Comparison of ENCODE assay signal across 1 cellular context in the genomic region with DNA sequence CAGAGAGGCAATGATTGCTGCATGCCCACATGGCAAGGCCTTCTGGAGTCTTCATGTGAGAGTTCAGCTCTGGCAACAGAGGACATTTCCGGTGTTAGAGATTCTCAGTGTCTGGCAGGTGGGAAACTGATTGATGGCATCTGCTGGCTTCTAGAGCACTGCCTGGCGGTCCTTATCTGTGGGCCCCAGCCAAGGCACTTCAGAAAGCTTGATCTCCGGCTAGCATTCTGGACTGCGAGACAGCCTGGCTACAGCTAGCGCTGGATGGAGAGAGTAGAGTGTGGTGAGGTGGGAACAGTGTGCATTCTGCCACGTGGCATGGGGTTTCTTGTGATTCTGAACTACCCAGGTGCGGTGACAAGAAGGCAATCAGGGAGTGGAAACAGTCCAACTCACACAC.
TF ChIP-seq lines count a peak whose summit lies in the region.

No MANE protein-coding gene starts in this region.

TF ChIP-seq in K562, 482 proteins besides CTCF, POLR2A, EP300 and RAD21 (continued from another document and continues in another):
- TF ChIP-seq, protein P1, sequence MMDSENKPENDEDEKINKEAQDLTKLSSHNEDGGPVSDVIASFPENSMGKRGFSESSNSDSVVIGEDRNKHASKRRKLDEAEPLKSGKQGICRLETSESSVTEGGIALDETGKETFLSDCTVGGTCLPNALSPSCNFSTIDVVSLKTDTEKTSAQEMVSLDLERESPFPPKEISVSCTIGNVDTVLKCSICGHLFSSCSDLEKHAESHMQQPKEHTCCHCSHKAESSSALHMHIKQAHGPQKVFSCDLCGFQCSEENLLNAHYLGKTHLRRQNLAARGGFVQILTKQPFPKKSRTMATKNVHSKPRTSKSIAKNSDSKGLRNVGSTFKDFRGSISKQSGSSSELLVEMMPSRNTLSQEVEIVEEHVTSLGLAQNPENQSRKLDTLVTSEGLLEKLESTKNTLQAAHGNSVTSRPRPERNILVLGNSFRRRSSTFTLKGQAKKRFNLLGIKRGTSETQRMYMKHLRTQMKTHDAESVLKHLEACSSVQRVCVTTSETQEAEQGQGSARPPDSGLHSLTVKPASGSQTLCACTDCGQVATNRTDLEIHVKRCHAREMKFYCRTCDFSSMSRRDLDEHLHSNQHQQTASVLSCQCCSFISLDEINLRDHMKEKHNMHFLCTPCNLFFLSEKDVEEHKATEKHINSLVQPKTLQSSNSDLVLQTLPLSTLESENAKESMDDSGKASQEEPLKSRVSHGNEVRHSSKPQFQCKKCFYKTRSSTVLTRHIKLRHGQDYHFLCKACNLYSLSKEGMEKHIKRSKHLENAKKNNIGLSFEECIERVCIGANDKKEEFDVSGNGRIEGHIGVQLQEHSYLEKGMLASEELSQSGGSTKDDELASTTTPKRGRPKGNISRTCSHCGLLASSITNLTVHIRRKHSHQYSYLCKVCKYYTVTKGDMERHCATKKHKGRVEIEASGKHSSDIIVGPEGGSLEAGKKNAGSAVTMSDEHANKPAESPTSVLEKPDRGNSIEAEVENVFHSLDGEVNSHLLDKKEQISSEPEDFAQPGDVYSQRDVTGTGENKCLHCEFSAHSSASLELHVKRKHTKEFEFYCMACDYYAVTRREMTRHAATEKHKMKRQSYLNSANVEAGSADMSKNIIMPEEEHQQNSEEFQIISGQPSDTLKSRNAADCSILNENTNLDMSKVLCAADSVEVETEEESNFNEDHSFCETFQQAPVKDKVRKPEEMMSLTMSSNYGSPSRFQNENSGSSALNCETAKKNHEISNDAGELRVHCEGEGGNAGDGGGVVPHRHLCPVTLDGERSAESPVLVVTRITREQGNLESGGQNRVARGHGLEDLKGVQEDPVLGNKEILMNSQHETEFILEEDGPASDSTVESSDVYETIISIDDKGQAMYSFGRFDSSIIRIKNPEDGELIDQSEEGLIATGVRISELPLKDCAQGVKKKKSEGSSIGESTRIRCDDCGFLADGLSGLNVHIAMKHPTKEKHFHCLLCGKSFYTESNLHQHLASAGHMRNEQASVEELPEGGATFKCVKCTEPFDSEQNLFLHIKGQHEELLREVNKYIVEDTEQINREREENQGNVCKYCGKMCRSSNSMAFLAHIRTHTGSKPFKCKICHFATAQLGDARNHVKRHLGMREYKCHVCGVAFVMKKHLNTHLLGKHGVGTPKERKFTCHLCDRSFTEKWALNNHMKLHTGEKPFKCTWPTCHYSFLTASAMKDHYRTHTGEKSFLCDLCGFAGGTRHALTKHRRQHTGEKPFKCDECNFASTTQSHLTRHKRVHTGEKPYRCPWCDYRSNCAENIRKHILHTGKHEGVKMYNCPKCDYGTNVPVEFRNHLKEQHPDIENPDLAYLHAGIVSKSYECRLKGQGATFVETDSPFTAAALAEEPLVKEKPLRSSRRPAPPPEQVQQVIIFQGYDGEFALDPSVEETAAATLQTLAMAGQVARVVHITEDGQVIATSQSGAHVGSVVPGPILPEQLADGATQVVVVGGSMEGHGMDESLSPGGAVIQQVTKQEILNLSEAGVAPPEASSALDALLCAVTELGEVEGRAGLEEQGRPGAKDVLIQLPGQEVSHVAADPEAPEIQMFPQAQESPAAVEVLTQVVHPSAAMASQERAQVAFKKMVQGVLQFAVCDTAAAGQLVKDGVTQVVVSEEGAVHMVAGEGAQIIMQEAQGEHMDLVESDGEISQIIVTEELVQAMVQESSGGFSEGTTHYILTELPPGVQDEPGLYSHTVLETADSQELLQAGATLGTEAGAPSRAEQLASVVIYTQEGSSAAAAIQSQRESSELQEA (IDR thresholded peaks at IDR 0.05; ENCODE audit: low read depth), result no peak
- TF ChIP-seq BCL6 (CRISPR knock-in tag; IDR thresholded peaks at IDR 0.05) (no peak), CBX3 (IDR thresholded peaks at IDR 0.05; ENCODE audit: borderline replicate concordance in 1 of 2, low read length in 2 of 2) (peak in 1 of 2 experiments; percentile 55; a peak in 2 of 3 replicates), L3MBTL2 (IDR thresholded peaks at IDR 0.05) (peak; percentile 63), MCM5 (IDR thresholded peaks at IDR 0.05; ENCODE audit: low read depth) (no peak), TCF7 (IDR thresholded peaks at IDR 0.05; ENCODE audit: borderline replicate concordance) (no peak), HNRNPUL1 (IDR thresholded peaks at IDR 0.05; ENCODE audit: low read length) (no peak), EWSR1 (IDR thresholded peaks at IDR 0.05; ENCODE audit: borderline replicate concordance, low read depth, partially characterized antibody) (no peak), HNRNPLL (IDR thresholded peaks at IDR 0.05; ENCODE audit: low read depth, low read length, poor library complexity, severe bottlenecking) (no peak), ILK (tag; IDR thresholded peaks at IDR 0.05; ENCODE audit: borderline replicate concordance, low read depth) (no peak), WHSC1 (IDR thresholded peaks at IDR 0.05; ENCODE audit: low read length) (no peak), GABPA (tag; conservative IDR thresholded peaks at IDR 0.05; ENCODE audit: low read depth) (no peak), HNRNPH1 (optimal IDR thresholded peaks at IDR 0.05; ENCODE audit: low read depth, low read length) (no peak), ZNF184 (CRISPR knock-in tag; IDR thresholded peaks at IDR 0.05) (no peak), ZNF589 (CRISPR knock-in tag; IDR thresholded peaks at IDR 0.05; ENCODE audit: low read depth) (no peak), TRIM24 (IDR thresholded peaks at IDR 0.05) (peak; percentile 86 to 89), FOXK1 (CRISPR knock-in tag; IDR thresholded peaks at IDR 0.05; ENCODE audit: borderline replicate concordance) (no peak), CBX8 (IDR thresholded peaks at IDR 0.05; ENCODE audit: borderline replicate concordance, extremely low read depth, low read depth, low read length, poor library complexity, severe bottlenecking) (no peak), SP1 (CRISPR knock-in tag; IDR thresholded peaks at IDR 0.05) (no peak), ZNF12 (CRISPR knock-in tag; IDR thresholded peaks at IDR 0.05) (no peak), ZFP30 (CRISPR knock-in tag; IDR thresholded peaks at IDR 0.05; ENCODE audit: borderline replicate concordance) (no peak), RFX1 (IDR thresholded peaks at IDR 0.05) (no peak), TEAD1 (CRISPR knock-in tag; IDR thresholded peaks at IDR 0.05) (no peak), NR4A1 (CRISPR knock-in tag; IDR thresholded peaks at IDR 0.05) (no peak), NR4A1 (tag; IDR thresholded peaks at IDR 0.05) (no peak), CC2D1A (IDR thresholded peaks at IDR 0.05) (peak; percentile 59; the same call in 1 of the 2 replicates), DIDO1 (tag; IDR thresholded peaks at IDR 0.05; ENCODE audit: low read depth) (no peak), SPI1 (IDR thresholded peaks at IDR 0.05; ENCODE audit: borderline replicate concordance, low read depth, low read length) (no peak)
- TF ChIP-seq, protein P2, sequence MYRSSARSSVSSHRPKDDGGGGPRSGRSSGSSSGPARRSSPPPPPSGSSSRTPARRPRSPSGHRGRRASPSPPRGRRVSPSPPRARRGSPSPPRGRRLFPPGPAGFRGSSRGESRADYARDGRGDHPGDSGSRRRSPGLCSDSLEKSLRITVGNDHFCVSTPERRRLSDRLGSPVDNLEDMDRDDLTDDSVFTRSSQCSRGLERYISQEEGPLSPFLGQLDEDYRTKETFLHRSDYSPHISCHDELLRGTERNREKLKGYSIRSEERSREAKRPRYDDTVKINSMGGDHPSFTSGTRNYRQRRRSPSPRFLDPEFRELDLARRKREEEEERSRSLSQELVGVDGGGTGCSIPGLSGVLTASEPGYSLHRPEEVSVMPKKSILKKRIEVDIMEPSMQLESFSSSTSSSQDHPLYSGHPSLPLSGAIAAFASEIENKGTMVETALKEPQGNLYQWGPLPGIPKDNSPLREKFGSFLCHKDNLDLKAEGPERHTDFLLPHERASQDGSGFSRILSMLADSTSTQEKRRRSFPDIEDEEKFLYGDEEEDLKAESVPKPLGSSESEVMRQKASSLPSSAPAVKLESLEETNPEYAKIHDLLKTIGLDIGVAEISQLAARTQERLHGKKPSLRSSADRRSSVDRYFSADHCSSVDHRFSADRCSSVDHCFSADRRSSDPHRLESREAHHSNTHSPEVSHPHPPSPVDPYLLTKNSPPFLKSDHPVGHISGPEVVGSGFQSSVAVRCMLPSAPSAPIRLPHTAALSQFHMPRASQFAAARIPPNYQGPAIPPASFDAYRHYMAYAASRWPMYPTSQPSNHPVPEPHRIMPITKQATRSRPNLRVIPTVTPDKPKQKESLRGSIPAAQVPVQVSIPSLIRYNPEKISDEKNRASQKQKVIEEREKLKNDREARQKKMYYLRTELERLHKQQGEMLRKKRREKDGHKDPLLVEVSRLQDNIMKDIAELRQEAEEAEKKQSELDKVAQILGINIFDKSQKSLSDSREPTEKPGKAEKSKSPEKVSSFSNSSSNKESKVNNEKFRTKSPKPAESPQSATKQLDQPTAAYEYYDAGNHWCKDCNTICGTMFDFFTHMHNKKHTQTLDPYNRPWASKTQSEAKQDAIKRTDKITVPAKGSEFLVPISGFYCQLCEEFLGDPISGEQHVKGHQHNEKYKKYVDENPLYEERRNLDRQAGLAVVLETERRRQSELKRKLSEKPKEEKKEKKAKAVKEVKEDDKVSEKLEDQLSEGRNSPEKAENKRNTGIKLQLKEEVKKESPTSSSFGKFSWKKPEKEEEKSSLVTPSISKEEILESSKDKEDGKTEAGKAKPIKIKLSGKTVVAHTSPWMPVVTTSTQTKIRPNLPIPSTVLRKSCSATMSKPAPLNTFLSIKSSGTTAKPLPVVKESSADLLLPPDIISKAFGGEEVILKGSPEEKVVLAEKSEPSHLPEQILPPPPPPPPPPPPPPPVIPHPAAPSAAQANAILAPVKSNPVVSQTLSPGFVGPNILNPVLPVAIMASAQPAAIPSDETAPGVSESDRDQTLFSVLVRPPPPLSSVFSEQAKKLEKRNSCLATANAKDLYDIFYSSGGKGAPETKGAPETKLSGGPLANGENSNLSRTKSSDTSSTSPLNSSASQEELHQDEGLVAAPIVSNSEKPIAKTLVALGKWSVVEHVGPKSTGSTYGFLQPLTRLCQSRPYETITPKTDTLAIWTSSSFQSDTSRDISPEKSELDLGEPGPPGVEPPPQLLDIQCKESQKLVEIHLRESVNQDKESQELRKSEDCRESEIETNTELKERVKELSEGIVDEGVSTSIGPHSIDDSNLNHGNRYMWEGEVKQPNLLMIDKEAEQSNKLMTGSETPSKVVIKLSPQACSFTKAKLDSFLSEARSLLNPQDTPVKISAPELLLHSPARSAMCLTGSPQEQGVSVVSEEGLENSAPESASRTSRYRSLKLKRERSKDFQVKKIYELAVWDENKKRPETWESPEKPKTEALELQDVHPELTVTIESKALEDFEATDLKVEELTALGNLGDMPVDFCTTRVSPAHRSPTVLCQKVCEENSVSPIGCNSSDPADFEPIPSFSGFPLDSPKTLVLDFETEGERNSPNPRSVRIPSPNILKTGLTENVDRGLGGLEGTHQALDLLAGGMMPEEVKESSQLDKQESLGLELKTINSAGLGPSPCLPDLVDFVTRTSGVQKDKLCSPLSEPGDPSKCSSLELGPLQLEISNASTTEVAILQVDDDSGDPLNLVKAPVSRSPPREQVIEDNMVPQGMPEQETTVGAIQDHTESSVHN (IDR thresholded peaks at IDR 0.05; ENCODE audit: borderline replicate concordance in 1 of 2, low read depth in 1 of 2), result no peak
- TF ChIP-seq, protein P3, sequence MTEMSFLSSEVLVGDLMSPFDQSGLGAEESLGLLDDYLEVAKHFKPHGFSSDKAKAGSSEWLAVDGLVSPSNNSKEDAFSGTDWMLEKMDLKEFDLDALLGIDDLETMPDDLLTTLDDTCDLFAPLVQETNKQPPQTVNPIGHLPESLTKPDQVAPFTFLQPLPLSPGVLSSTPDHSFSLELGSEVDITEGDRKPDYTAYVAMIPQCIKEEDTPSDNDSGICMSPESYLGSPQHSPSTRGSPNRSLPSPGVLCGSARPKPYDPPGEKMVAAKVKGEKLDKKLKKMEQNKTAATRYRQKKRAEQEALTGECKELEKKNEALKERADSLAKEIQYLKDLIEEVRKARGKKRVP (CRISPR knock-in tag; IDR thresholded peaks at IDR 0.05), result no peak
- TF ChIP-seq, protein P4, sequence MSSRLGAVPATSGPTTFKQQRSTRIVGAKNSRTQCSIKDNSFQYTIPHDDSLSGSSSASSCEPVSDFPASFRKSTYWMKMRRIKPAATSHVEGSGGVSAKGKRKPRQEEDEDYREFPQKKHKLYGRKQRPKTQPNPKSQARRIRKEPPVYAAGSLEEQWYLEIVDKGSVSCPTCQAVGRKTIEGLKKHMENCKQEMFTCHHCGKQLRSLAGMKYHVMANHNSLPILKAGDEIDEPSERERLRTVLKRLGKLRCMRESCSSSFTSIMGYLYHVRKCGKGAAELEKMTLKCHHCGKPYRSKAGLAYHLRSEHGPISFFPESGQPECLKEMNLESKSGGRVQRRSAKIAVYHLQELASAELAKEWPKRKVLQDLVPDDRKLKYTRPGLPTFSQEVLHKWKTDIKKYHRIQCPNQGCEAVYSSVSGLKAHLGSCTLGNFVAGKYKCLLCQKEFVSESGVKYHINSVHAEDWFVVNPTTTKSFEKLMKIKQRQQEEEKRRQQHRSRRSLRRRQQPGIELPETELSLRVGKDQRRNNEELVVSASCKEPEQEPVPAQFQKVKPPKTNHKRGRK (tag; IDR thresholded peaks at IDR 0.05), result no peak
- TF ChIP-seq, protein P5, sequence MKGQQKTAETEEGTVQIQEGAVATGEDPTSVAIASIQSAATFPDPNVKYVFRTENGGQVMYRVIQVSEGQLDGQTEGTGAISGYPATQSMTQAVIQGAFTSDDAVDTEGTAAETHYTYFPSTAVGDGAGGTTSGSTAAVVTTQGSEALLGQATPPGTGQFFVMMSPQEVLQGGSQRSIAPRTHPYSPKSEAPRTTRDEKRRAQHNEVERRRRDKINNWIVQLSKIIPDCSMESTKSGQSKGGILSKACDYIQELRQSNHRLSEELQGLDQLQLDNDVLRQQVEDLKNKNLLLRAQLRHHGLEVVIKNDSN (CRISPR knock-in tag; IDR thresholded peaks at IDR 0.05), result no peak
- TF ChIP-seq, protein P6, sequence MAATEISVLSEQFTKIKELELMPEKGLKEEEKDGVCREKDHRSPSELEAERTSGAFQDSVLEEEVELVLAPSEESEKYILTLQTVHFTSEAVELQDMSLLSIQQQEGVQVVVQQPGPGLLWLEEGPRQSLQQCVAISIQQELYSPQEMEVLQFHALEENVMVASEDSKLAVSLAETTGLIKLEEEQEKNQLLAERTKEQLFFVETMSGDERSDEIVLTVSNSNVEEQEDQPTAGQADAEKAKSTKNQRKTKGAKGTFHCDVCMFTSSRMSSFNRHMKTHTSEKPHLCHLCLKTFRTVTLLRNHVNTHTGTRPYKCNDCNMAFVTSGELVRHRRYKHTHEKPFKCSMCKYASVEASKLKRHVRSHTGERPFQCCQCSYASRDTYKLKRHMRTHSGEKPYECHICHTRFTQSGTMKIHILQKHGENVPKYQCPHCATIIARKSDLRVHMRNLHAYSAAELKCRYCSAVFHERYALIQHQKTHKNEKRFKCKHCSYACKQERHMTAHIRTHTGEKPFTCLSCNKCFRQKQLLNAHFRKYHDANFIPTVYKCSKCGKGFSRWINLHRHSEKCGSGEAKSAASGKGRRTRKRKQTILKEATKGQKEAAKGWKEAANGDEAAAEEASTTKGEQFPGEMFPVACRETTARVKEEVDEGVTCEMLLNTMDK (IDR thresholded peaks at IDR 0.05; ENCODE audit: borderline replicate concordance, insufficient read depth, low read depth, low read length, poor library complexity, severe bottlenecking), result no peak
